9 cellular contexts compared by ENCODE assay signal in genomic region chr2:23788100-23788499, GRCh38.
DNase-seq lines count a peak whose midpoint lies in the region; ATAC-seq and TF ChIP-seq lines count a peak whose summit lies in the region.
"Had no signal": no experiment of that assay in that cellular context is flagged by ENCODE, and none has a peak within 500 bp of the region (broad histone marks: within the 10 kb centered on the region; RNA-seq: fewer than 3 reads in every experiment).

No MANE protein-coding gene starts in this region.

- H3K4me3 Mint-ChIP-seq in endodermal cell, result no peak overlapping the region
- H3K4me3 Mint-ChIP-seq in activated CD4-positive, alpha-beta memory T cell treated with anti-CD3 and anti-CD28 coated beads, Interleukin-2, amount 10 ng/mL, durations not matched to agents 7 days and 5 days, result no peak overlapping the region

- no peak for TF ChIP-seq CTCF in GM13976 (IDR thresholded peaks at IDR 0.05; ENCODE audit: borderline replicate concordance, control extremely low read depth, extremely low read depth, insufficient read depth, missing control alignments)
- peak; percentile 40 for TF ChIP-seq CTCF in endodermal cell (conservative IDR thresholded peaks at IDR 0.05)
- TF ChIP-seq CTCF in thyroid gland (IDR thresholded peaks at IDR 0.05), result no peak

- H3K27me3 Mint-ChIP-seq in endodermal cell (ENCODE audit: insufficient read depth), result no peaks in the 10 kb centered on the region
- H3K27me3 Mint-ChIP-seq in activated CD4-positive, alpha-beta memory T cell treated with anti-CD3 and anti-CD28 coated beads, Interleukin-2, amount 10 ng/mL, durations not matched to agents 7 days and 5 days, result no peaks in the 10 kb centered on the region

- 56 to 84% methylated on average over 1 of the region's 1 CpG for WGBS in endodermal cell (ENCODE audit: insufficient coverage in 1 of 2, insufficient read length in 1 of 2), 2 experiments
- 76 to 77% methylated on average over 1 of the region's 1 CpG for WGBS in thyroid gland, 2 donors

- no peaks in the 10 kb centered on the region for H3K9me3 Mint-ChIP-seq in endodermal cell
- H3K9me3 Mint-ChIP-seq in activated CD4-positive, alpha-beta memory T cell treated with anti-CD3 and anti-CD28 coated beads, Interleukin-2, amount 10 ng/mL, durations not matched to agents 7 days and 5 days, result no peaks in the 10 kb centered on the region

- H3K4me1 ChIP-seq in endodermal cell (ENCODE audit: control insufficient read depth, insufficient read depth, low read length), result peaks cover 12% of the 10 kb centered on the region
- H3K4me1 ChIP-seq in thyroid gland, result no peaks in the 10 kb centered on the region

- CTCF ChIA-PET in activated CD4-positive, alpha-beta memory T cell treated with anti-CD3 and anti-CD28 coated beads, Interleukin-2, amount 10 ng/mL, durations not matched to agents 7 days and 5 days (lab: Charles Lee), result interaction anchor here (1.2 kb wide), 1 partner anchor 16 kb away, joined by 3 read pairs; no protein-coding TSS in a partner anchor

- H3K27ac Mint-ChIP-seq in endodermal cell, result no peak overlapping the region
- no peak overlapping the region for H3K27ac Mint-ChIP-seq in activated CD4-positive, alpha-beta memory T cell treated with anti-CD3 and anti-CD28 coated beads, Interleukin-2, amount 10 ng/mL, durations not matched to agents 7 days and 5 days

- H3K4me3 ChIP-seq in endodermal cell (ENCODE audit: low read length) (no peak overlapping the region), thyroid gland (replicated peaks in 1 of 3) (no peak overlapping the region)

- H3K27me3 ChIP-seq in endodermal cell (ENCODE audit: control insufficient read depth, insufficient read depth, low read length, poor library complexity, severe bottlenecking) (no peaks in the 10 kb centered on the region), thyroid gland (no peaks in the 10 kb centered on the region)

- POLR2A ChIA-PET in activated CD4-positive, alpha-beta memory T cell treated with anti-CD3 and anti-CD28 coated beads, Interleukin-2, amount 10 ng/mL, durations not matched to agents 7 days and 5 days (lab: Charles Lee), result no interaction called here

- peak; percentile 80 for ATAC-seq in GM21367 (IDR thresholded peaks at IDR 0.05; ENCODE audit: unreplicated experiment)
- ATAC-seq in HG03520 (IDR thresholded peaks at IDR 0.05; ENCODE audit: unreplicated experiment), result peak; percentile 80

- intact Hi-C loops in thyroid gland (cut with DNase I), result no loop called here

- H3K36me3 ChIP-seq in endodermal cell (ENCODE audit: control insufficient read depth, insufficient read depth, low read length) (peaks cover 13% of the 10 kb centered on the region), thyroid gland (no peaks in the 10 kb centered on the region)

- DNase-seq in GM13976 (ENCODE audit: low spot score) (peak; percentile 18), endodermal cell (no peak), thyroid gland (no peak), HK-2 (ENCODE audit: unreplicated experiment) (no peak), NCI-H226 (no peak)
- DNase-seq in activated CD4-positive, alpha-beta memory T cell treated with anti-CD3 and anti-CD28 coated beads, Interleukin-2, amount 10 ng/mL, durations not matched to agents 7 days and 5 days, result no peak
- DNase-seq: NCI-H1417 treated with DMSO at 0.1 percent for 48 hours had no signal

- in situ Hi-C loops in GM13976 (cut with MboI; ENCODE audit: low sequenced_read_pairs, unreplicated experiment), result no loop called here

- H3K9me3 ChIP-seq in endodermal cell (ENCODE audit: control insufficient read depth, low read length) (no peaks in the 10 kb centered on the region), thyroid gland (no peaks in the 10 kb centered on the region)

- H3K27ac ChIP-seq in endodermal cell (ENCODE audit: low read depth, low read length) (no peak overlapping the region), thyroid gland (no peak overlapping the region)

- no peak for TF ChIP-seq POLR2A in thyroid gland (IDR thresholded peaks at IDR 0.05)

- peaks cover 6% of the 10 kb centered on the region for H3K36me3 Mint-ChIP-seq in endodermal cell (ENCODE audit: low read depth)
- H3K36me3 Mint-ChIP-seq in activated CD4-positive, alpha-beta memory T cell treated with anti-CD3 and anti-CD28 coated beads, Interleukin-2, amount 10 ng/mL, durations not matched to agents 7 days and 5 days (ENCODE audit: low read depth), result peaks cover 18% of the 10 kb centered on the region

- no peak overlapping the region for H3K9ac ChIP-seq in endodermal cell (ENCODE audit: extremely low read depth, low read length, poor library complexity, severe bottlenecking)

- H3K4me1 Mint-ChIP-seq in endodermal cell, result no peaks in the 10 kb centered on the region
- peaks cover 17% of the 10 kb centered on the region for H3K4me1 Mint-ChIP-seq in activated CD4-positive, alpha-beta memory T cell treated with anti-CD3 and anti-CD28 coated beads, Interleukin-2, amount 10 ng/mL, durations not matched to agents 7 days and 5 days
